ENCODE assay signal across 23 cellular contexts in the genomic region with DNA sequence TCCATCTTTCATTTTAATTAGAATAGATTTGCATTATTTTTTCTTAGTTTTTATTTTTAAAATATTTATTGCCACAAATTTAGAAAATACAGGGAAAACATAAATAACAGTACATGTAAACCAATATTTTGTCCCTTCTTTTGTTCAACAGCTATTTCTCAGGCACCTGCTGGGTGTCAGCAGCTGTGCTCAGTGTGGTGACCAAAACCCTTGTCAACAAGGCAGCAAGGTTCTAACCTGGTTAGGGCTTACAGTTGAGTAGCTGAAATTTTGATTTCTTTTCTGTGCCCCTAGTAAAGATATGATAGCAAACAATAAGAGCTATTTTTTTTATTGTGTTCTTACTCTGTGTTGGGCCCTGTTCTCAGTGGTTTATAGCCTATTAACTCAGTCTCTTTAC.
"Had no signal": no experiment of that assay in that cellular context is flagged by ENCODE, and none has a peak within 500 bp of the region (broad histone marks: within the 10 kb centered on the region; RNA-seq: fewer than 3 reads in every experiment).

No MANE protein-coding gene starts in this region.

- H3K27ac ChIP-seq: colonic mucosa, esophagus muscularis mucosa, parathyroid adenoma, skin epidermis, stomach, suprapubic skin, transverse colon had no signal

- H2AFZ ChIP-seq: parathyroid adenoma had no signal

- H3K27me3 ChIP-seq: colonic mucosa, esophagus muscularis mucosa, stomach, suprapubic skin, transverse colon had no signal

- H3K79me2 ChIP-seq: parathyroid adenoma had no signal

- H3K9ac ChIP-seq: parathyroid adenoma had no signal

- H3K36me3 ChIP-seq: colonic mucosa, suprapubic skin, transverse colon had no signal

- H3K4me3 ChIP-seq: colonic mucosa, esophagus muscularis mucosa, skin epidermis, stomach, suprapubic skin, transverse colon had no signal

- H3K9me3 ChIP-seq: colonic mucosa, esophagus muscularis mucosa, stomach, suprapubic skin, transverse colon had no signal

- H3K4me1 ChIP-seq: colonic mucosa, parathyroid adenoma had no signal

- ATAC-seq: activated CD4-positive, alpha-beta T cell treated with anti-CD3 and anti-CD28 coated beads for 36 hours; stimulated activated memory B cell treated with anti-CD40 and anti-IgM and Interleukin-4, amounts not matched to agents 10 μg/mL and 1 μg/mL and 100 μg/mL, for 72 hours had no signal

- DNase-seq: activated B cell treated with CpG ODN at 0.5 μM for 24 hours; activated CD4-positive, alpha-beta T cell treated with anti-CD3 and anti-CD28 coated beads for 36 hours; activated CD4-positive, alpha-beta T cell treated with anti-CD3 and anti-CD28 coated beads, Interleukin-2, amount 50 U/mL, for 4 hours; activated CD8-positive, alpha-beta memory T cell treated with anti-CD3 and anti-CD28 coated beads for 24 hours; activated CD8-positive, alpha-beta memory T cell treated with anti-CD3 and anti-CD28 coated beads, Interleukin-2, amount 50 U/mL, for 4 hours; activated effector memory CD4-positive, alpha-beta T cell treated with Interleukin-2 at 50 U/mL for 16 hours; activated naive CD4-positive, alpha-beta T cell treated with anti-CD3 and anti-CD28 coated beads for 36 hours; activated naive CD8-positive, alpha-beta T cell treated with anti-CD3 and anti-CD28 coated beads, Interleukin-2, amount 10 ng/mL, durations not matched to agents 7 days and 5 days; activated T-cell treated with anti-CD3 and anti-CD28 coated beads, Interleukin-2, amount 50 U/mL, for 24 hours; amniotic stem cell; colonic mucosa; glutamatergic neuron; hypothalamus; mammary epithelial cell; nephron progenitor cell; right cardiac atrium; stomach; transverse colon had no signal
